10 cellular contexts compared by ENCODE assay signal in the genomic region with DNA sequence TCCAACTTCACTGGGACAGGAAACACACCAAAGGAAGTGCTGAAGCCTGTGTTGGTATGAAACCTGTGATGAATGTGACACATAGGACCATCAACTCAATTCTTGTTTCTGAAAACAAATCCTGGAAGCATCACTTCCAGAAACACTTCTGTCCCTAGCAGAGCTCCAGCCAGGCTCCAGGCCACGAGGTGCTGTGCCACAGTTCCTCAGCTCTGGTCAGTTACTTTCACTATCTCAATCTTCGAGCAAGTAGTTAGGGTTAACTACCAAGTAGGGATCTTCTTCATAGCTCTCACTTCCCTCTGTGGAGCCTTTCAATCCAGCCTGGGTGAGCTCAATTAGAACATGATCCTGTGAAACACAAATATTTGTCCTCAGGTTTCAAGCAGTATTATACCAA. TPM values are rescaled to one million over a fixed set of nuclear protein-coding genes. Genes with fewer than 3 reads are reported as not detected.
DNase-seq lines count a peak whose midpoint lies in the region; ATAC-seq and TF ChIP-seq lines count a peak whose summit lies in the region.
"Had no signal": no experiment of that assay in that cellular context is flagged by ENCODE, and none has a peak within 500 bp of the region (broad histone marks: within the 10 kb centered on the region; RNA-seq: fewer than 3 reads in every experiment).

No MANE protein-coding gene starts in this region.

- H3K27me3 ChIP-seq in IMR-90 (ENCODE audit: control insufficient read depth, insufficient read depth, low read length): no peaks in the 10 kb centered on the region
- no peaks in the 10 kb centered on the region for H3K27me3 ChIP-seq in mesenchymal stem cell (ENCODE audit: control insufficient read depth in 1 of 2, insufficient read depth in 1 of 2, low read length in 2 of 2)

- H2BK20ac ChIP-seq in IMR-90 (ENCODE audit: low read depth, low read length): 0 out of 2 replicates have a peak overlapping the region, but pooled peaks have one; percentile 32

- CTCF ChIA-PET in IMR-90 (lab: Yijun Ruan, JAX): interaction anchor here (0.6 to 1.1 kb wide), 2 partner anchors 193 to 869 kb away, joined by 3 to 4 read pairs; no protein-coding TSS in a partner anchor

- H3K9me1 ChIP-seq in IMR-90 (ENCODE audit: insufficient read depth, low read length): peaks cover 1% of the 10 kb centered on the region

- no peak overlapping the region for H3K23ac ChIP-seq in IMR-90 (ENCODE audit: low read depth, low read length)
- no peak overlapping the region for H3K23ac ChIP-seq in mesenchymal stem cell (ENCODE audit: low read length in 2 of 2)

- H3K4me1 ChIP-seq in IMR-90 (ENCODE audit: control insufficient read depth, insufficient read depth, low read length) (peaks cover 5% of the 10 kb centered on the region), mesenchymal stem cell (ENCODE audit: control insufficient read depth, insufficient read depth, low read depth, low read length) (peaks cover 1% of the 10 kb centered on the region)

- TF ChIP-seq RAD21 in IMR-90 (IDR thresholded peaks at IDR 0.05; ENCODE audit: low read length): no peak

- intact Hi-C loops in IMR-90 (cut with micrococcal nuclease): loop anchor here (2.0 kb wide), 1 partner anchor 18 kb away; no protein-coding TSS in a partner anchor

- H4K5ac ChIP-seq in IMR-90 (ENCODE audit: low read depth, low read length): no peak overlapping the region; the same call in 1 of the 2 replicates

- H2BK12ac ChIP-seq in mesenchymal stem cell (ENCODE audit: low read length in 2 of 2): no peak overlapping the region

- H2AFZ ChIP-seq in IMR-90 (replicated peaks; ENCODE audit: low read length, poor library complexity): peak overlapping the region; percentile 75
- no peak overlapping the region for H2AFZ ChIP-seq in mesenchymal stem cell (ENCODE audit: low read depth, low read length)

- H2BK15ac ChIP-seq in IMR-90 (ENCODE audit: low read depth, low read length) (no peak overlapping the region; the same call in 2 of the 3 replicates), mesenchymal stem cell (ENCODE audit: low read depth, poor library complexity, severe bottlenecking) (no peak overlapping the region)

- peak overlapping the region; percentile 57 for H2BK5ac ChIP-seq in IMR-90 (ENCODE audit: low read depth, low read length, poor library complexity, severe bottlenecking)
- H2BK5ac ChIP-seq in mesenchymal stem cell (ENCODE audit: low read depth, low read length, poor library complexity, severe bottlenecking): no peak overlapping the region

- DNase-seq in AG10803 (ENCODE audit: low read depth) (peak; percentile 29), IMR-90 (no peak), choroid plexus epithelial cell (ENCODE audit: low read depth) (peak; percentile 61), mesenchymal stem cell (peak; percentile 41), KG1 (lab: John Stamatoyannopoulos, UW) (no peak)
- DNase-seq: NCI-H187 treated with DMSO at 0.1 percent for 48 hours had no signal

- no TSS peak for BruUV-seq in IMR-90 (replicated peaks; lab: Mats Ljungman, UMichigan)

- dilution Hi-C loops in IMR-90 (cut with HindIII; ENCODE audit: low sequenced_read_pairs, unreplicated experiment): no loop called here

- H3K4ac ChIP-seq in IMR-90 (ENCODE audit: low read depth, low read length) (no peak overlapping the region), mesenchymal stem cell (ENCODE audit: low read depth in 1 of 2, low read length in 2 of 2) (no peak overlapping the region)

- no peak overlapping the region for H2AK9ac ChIP-seq in IMR-90 (replicated peaks; ENCODE audit: low read depth, low read length, poor library complexity)

- H3K79me1 ChIP-seq in IMR-90 (ENCODE audit: low read depth in 1 of 2, low read length in 2 of 2) (no peaks in the 10 kb centered on the region), mesenchymal stem cell (replicated peaks; ENCODE audit: low read length, poor library complexity, severe bottlenecking) (no peaks in the 10 kb centered on the region)

- H3K56ac ChIP-seq in IMR-90 (ENCODE audit: extremely low read depth, insufficient read depth, low read length): peak overlapping the region; percentile 29; the same call in 1 of the 2 replicates

- peak overlapping the region; percentile 14; the same call in 1 of the 2 replicates for H2BK120ac ChIP-seq in IMR-90 (ENCODE audit: low read depth, low read length)
- H2BK120ac ChIP-seq in mesenchymal stem cell (ENCODE audit: low read depth, low read length): no peak overlapping the region

- peaks cover 4% of the 10 kb centered on the region for H3K36me3 ChIP-seq in IMR-90 (ENCODE audit: control insufficient read depth, insufficient read depth, low read length)
- peaks cover 0 to 20% of the 10 kb centered on the region in 2 experiments for H3K36me3 ChIP-seq in mesenchymal stem cell (ENCODE audit: control insufficient read depth in 1 of 2, insufficient read depth in 2 of 2, low read depth in 1 of 2, low read length in 2 of 2)

- POLR2A ChIA-PET in IMR-90 (lab: Charles Lee; ENCODE audit: unreplicated experiment): no interaction called here

- H3K4me3 ChIP-seq in AG10803 (ENCODE audit: low read length) (peak overlapping the region; percentile 36), IMR-90 (ENCODE audit: insufficient read depth, low read depth, low read length) (no peak overlapping the region), choroid plexus epithelial cell (ENCODE audit: low read depth, low read length) (no peak overlapping the region), mesenchymal stem cell (ENCODE audit: insufficient read depth in 1 of 2, low read depth in 1 of 2, low read length in 2 of 2) (peak overlapping the region in 1 of 2 experiments; percentile 69)

- H2AK5ac ChIP-seq in IMR-90 (ENCODE audit: low read depth, low read length) (no peak overlapping the region), mesenchymal stem cell (ENCODE audit: low read length, severe bottlenecking) (no peak overlapping the region)

- no peaks in the 10 kb centered on the region for H3K9me3 ChIP-seq in IMR-90 (ENCODE audit: control insufficient read depth, insufficient read depth, low read length)
- no peaks in the 10 kb centered on the region for H3K9me3 ChIP-seq in mesenchymal stem cell (ENCODE audit: control insufficient read depth, low read length)

- in situ Hi-C loops in IMR-90 (cut with MboI; ENCODE audit: low sequenced_read_pairs): no loop called here

- H3K9ac ChIP-seq in IMR-90 (ENCODE audit: low read depth, low read length) (0 out of 2 replicates have a peak overlapping the region, but pooled peaks have one; percentile 4), mesenchymal stem cell (ENCODE audit: low read length) (peak overlapping the region; percentile 63)

- peak overlapping the region; percentile 76; the same call in 1 of the 2 replicates for H3K18ac ChIP-seq in IMR-90 (ENCODE audit: low read depth, low read length)
- no peak overlapping the region for H3K18ac ChIP-seq in mesenchymal stem cell (ENCODE audit: low read depth in 1 of 2, low read length in 2 of 2)

- no peak for TF ChIP-seq POLR2A in IMR-90 (IDR thresholded peaks at IDR 0.05; ENCODE audit: low read depth, low read length)

- no CpG with 5 or more reads among the region's 2 CpGs for WGBS in IMR-90 (ENCODE audit: extremely low coverage in 2 of 2, insufficient read length in 1 of 2), 2 experiments
- WGBS in mesenchymal stem cell: 54% methylated on average over 2 of the region's 2 CpGs

- H4K8ac ChIP-seq in IMR-90 (ENCODE audit: low read depth in 2 of 2, low read length in 2 of 2) (peak overlapping the region in 1 of 2 experiments; percentile 28; a peak in 2 of 4 replicates), mesenchymal stem cell (ENCODE audit: low read length) (no peak overlapping the region)

- H4K91ac ChIP-seq in IMR-90 (ENCODE audit: insufficient read depth, low read depth, low read length) (peak overlapping the region; percentile 13), mesenchymal stem cell (ENCODE audit: low read length) (no peak overlapping the region)

- ATAC-seq in IMR-90 (ENCODE audit: low read depth): peak; percentile 61
- ATAC-seq in HG02852 (IDR thresholded peaks at IDR 0.05; ENCODE audit: unreplicated experiment): no peak
- ATAC-seq in GM19455 (IDR thresholded peaks at IDR 0.05; ENCODE audit: unreplicated experiment): no peak
- ATAC-seq in activated CD4-positive, CD25-positive, alpha-beta regulatory T cell treated with anti-CD3 and anti-CD28 coated beads, Interleukin-2, amount 50 U/mL, for 24 hours: no peak

- H3K27ac ChIP-seq in IMR-90 (ENCODE audit: insufficient read depth, low read length): peak overlapping the region; percentile 64
- no peak overlapping the region for H3K27ac ChIP-seq in mesenchymal stem cell (ENCODE audit: low read length, poor library complexity, severe bottlenecking)

- no peaks in the 10 kb centered on the region for H4K20me1 ChIP-seq in IMR-90 (ENCODE audit: insufficient read depth, low read length)

- H3K4me2 ChIP-seq in IMR-90 (ENCODE audit: low read depth, low read length): peak overlapping the region; percentile 86
- H3K4me2 ChIP-seq in mesenchymal stem cell (ENCODE audit: low read length, poor library complexity, severe bottlenecking): no peak overlapping the region

- TF ChIP-seq CTCF in AG10803 (conservative IDR thresholded peaks at IDR 0.05; ENCODE audit: low read length) (no peak), IMR-90 (conservative IDR thresholded peaks at IDR 0.05; ENCODE audit: low read depth, low read length) (no peak), choroid plexus epithelial cell (conservative IDR thresholded peaks at IDR 0.05; ENCODE audit: low read depth, low read length) (no peak)

- H3K14ac ChIP-seq in IMR-90 (replicated peaks; ENCODE audit: low read depth, low read length) (peak overlapping the region; percentile 65; the same call in 1 of the 2 replicates), mesenchymal stem cell (ENCODE audit: low read length in 2 of 2) (no peak overlapping the region)

TF ChIP-seq in IMR-90, 13 proteins besides CTCF, POLR2A, EP300 and RAD21:
- TF ChIP-seq MAFK (IDR thresholded peaks at IDR 0.05; ENCODE audit: low read depth, low read length) (no peak), SMC3 (IDR thresholded peaks at IDR 0.05; ENCODE audit: low read depth, low read length) (no peak)

RNA-seq across cellular contexts. Expression of a gene that starts 3.6 kb away (rescaled TPM):
- total RNA-seq in IMR-90 (2012; rRNA removed): under 0.01 TPM in 1 of 2 replicates, not detected in the other
- not detected in 2 replicates for polyA plus RNA-seq in IMR-90 (2012; rRNA removed)
- not detected in 2 replicates for polyA plus RNA-seq in IMR-90 (2012; cell fraction: cytosol; rRNA removed)
- polyA plus RNA-seq in IMR-90 (2012; cell fraction: nucleus; rRNA removed; ENCODE audit: low replicate concordance): 0.01 TPM in 2 replicates
- polyA plus RNA-seq in mesenchymal stem cell (2013, experiment 1 of 2): not detected
- not detected for polyA plus RNA-seq in mesenchymal stem cell (2013, experiment 2 of 2)
- total RNA-seq: renal cortical epithelial cell had no signal

RNA-seq across cellular contexts. Expression of a gene that starts 35.6 kb away (rescaled TPM):
- 29.6 and 36.7 TPM in 2 replicates for total RNA-seq in IMR-90 (2012; rRNA removed)
- 18.6 and 21.4 TPM in 2 replicates for polyA plus RNA-seq in IMR-90 (2012; rRNA removed)
- 4.9 and 9.7 TPM in 2 replicates for polyA plus RNA-seq in IMR-90 (2012; cell fraction: cytosol; rRNA removed)
- 1.7 and 10.6 TPM in 2 replicates for polyA plus RNA-seq in IMR-90 (2012; cell fraction: nucleus; rRNA removed; ENCODE audit: low replicate concordance)
- polyA plus RNA-seq in mesenchymal stem cell (2013, experiment 1 of 2): 9.1 TPM
- polyA plus RNA-seq in mesenchymal stem cell (2013, experiment 2 of 2): 9.2 TPM

Comparison
In these comparisons a context has a peak if more than half of its experiments do, and no peak if none do; other contexts are left out.
1. DNase-seq: peak in AG10803 (single experiment), choroid plexus epithelial cell (single experiment) and mesenchymal stem cell (single experiment); none in IMR-90 (single experiment) and KG1 (single experiment).